Comparison of ENCODE assay signal across 1 cellular context in the genomic region with DNA sequence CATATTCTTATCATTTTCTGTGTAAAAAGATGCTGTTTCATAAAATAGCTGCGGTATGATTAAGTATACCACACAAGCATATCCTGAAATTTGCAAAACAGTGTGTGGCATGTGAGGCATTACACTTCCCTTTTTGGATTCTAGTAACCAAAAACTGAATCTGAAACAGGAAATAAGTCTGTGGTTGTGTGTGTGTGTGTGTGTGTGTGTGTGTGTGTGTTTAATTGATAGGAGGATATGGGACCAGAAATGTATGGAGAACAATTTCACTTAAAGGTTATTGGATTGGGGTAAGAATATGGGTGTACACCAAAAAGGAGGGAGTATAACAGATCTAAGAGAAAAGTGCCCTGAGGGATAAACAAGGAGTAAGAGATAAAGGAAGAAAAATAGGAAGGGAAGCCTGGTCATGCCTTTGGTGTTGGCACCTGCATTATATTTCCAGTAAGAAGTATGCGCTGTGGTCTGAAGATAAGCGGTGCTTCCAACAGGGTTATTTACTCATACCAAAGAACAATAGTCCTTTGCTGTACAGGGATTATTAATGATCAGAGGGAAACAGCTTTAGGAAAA.
TF ChIP-seq lines count a peak whose summit lies in the region.

No MANE protein-coding gene starts in this region.

TF ChIP-seq in HEK293T, 16 proteins besides CTCF, POLR2A, EP300 and RAD21:
- TF ChIP-seq L3MBTL2 (conservative IDR thresholded peaks at IDR 0.05): no peak
- TF ChIP-seq, protein P1, sequence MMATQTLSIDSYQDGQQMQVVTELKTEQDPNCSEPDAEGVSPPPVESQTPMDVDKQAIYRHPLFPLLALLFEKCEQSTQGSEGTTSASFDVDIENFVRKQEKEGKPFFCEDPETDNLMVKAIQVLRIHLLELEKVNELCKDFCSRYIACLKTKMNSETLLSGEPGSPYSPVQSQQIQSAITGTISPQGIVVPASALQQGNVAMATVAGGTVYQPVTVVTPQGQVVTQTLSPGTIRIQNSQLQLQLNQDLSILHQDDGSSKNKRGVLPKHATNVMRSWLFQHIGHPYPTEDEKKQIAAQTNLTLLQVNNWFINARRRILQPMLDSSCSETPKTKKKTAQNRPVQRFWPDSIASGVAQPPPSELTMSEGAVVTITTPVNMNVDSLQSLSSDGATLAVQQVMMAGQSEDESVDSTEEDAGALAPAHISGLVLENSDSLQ (IDR thresholded peaks at IDR 0.05): no peak
- no peak for TF ChIP-seq TARDBP (IDR thresholded peaks at IDR 0.05)
- no peak for TF ChIP-seq FOXA1 (IDR thresholded peaks at IDR 0.05)
- TF ChIP-seq HDGF (IDR thresholded peaks at IDR 0.05; ENCODE audit: borderline replicate concordance): no peak
- TF ChIP-seq SP1 (IDR thresholded peaks at IDR 0.05): no peak
- no peak for TF ChIP-seq CTBP1 (IDR thresholded peaks at IDR 0.05; ENCODE audit: borderline replicate concordance)
- no peak for TF ChIP-seq NFRKB (IDR thresholded peaks at IDR 0.05)
- TF ChIP-seq ELF4 (IDR thresholded peaks at IDR 0.05): no peak
- TF ChIP-seq SUZ12 (IDR thresholded peaks at IDR 0.05): no peak
- no peak for TF ChIP-seq FOXM1 (IDR thresholded peaks at IDR 0.05; ENCODE audit: borderline replicate concordance)
- no peak for TF ChIP-seq LEF1 (IDR thresholded peaks at IDR 0.05; ENCODE audit: borderline replicate concordance)
- TF ChIP-seq ARNT (IDR thresholded peaks at IDR 0.05): no peak
- no peak for TF ChIP-seq ZNF384 (IDR thresholded peaks at IDR 0.05)
- TF ChIP-seq BHLHE40 (IDR thresholded peaks at IDR 0.05; ENCODE audit: borderline replicate concordance): no peak
- TF ChIP-seq FOXK2 (IDR thresholded peaks at IDR 0.05): no peak
